1 cellular context compared by ENCODE assay signal in the genomic region with DNA sequence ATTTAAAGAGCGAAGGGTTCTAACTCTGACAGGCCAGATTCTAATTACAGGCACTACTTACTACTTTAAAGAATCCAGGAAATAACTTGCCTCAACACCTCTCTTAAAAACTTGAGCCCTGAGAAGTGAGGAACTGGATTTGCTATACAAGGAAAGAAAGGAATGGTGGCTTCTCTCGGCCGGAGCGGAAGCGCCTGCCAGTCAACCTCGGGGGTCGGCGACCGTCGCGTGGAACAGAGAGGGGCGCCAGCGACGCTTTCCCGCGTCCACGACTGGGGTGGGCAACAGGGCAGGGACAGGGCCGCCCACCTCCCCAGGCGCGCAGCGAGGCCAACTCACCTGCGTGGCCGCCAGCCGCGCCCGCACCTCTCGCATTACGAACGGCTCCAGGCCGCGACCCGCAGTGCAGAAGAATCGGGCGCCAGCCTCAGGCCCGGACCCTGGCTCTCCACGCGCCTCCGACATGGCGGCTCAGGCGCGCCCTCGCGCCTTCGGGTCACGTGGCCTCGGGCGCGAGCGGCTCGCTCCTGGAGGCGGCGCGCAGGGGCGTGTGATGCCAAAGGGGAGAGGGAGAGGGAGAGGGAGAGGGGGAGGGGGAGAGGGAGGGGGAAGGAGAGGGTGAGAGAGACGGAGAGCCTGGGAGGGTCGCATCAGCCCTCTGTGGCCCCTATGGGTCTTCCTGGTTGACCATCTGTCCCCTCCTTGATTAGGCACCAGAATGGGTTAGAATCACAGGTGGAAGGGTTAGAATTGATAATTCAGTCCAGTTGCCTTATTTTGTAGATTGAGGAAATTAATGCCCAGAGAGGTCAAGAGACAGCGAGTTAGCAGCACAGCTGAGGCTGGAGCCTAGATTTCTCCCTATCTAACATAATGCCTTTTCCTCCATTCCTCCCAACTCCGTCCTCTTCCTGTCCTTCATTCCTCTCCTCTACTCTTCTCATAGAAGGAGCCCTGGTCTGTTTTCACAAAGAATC.
A peak's percentile ranks its signal among the peaks of the same experiment; 100 is the strongest.
TF ChIP-seq lines count a peak whose summit lies in the region.

A gene with protein sequence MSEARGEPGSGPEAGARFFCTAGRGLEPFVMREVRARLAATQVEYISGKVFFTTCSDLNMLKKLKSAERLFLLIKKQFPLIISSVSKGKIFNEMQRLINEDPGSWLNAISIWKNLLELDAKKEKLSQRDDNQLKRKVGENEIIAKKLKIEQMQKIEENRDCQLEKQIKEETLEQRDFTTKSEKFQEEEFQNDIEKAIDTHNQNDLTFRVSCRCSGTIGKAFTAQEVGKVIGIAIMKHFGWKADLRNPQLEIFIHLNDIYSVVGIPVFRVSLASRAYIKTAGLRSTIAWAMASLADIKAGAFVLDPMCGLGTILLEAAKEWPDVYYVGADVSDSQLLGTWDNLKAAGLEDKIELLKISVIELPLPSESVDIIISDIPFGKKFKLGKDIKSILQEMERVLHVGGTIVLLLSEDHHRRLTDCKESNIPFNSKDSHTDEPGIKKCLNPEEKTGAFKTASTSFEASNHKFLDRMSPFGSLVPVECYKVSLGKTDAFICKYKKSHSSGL (minus strand): TSS at position 484 of the 977 bp plus-strand sequence. CDS start 19 bp downstream, at position 465.

TF ChIP-seq in HepG2, 621 proteins besides CTCF, POLR2A, EP300 and RAD21 (continued from another document and continues in another):
- TF ChIP-seq, protein P1, sequence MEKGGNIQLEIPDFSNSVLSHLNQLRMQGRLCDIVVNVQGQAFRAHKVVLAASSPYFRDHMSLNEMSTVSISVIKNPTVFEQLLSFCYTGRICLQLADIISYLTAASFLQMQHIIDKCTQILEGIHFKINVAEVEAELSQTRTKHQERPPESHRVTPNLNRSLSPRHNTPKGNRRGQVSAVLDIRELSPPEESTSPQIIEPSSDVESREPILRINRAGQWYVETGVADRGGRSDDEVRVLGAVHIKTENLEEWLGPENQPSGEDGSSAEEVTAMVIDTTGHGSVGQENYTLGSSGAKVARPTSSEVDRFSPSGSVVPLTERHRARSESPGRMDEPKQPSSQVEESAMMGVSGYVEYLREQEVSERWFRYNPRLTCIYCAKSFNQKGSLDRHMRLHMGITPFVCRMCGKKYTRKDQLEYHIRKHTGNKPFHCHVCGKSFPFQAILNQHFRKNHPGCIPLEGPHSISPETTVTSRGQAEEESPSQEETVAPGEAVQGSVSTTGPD (CRISPR knock-in tag; IDR thresholded peaks at IDR 0.05), result no peak
- TF ChIP-seq ZFP36L2 (CRISPR knock-in tag; IDR thresholded peaks at IDR 0.05) (peak; percentile 55; the same call in 1 of the 2 replicates), GATAD2A (CRISPR knock-in tag; IDR thresholded peaks at IDR 0.05) (peak; percentile 47; the same call in 1 of the 2 replicates), PTBP1 (IDR thresholded peaks at IDR 0.05; ENCODE audit: low read depth, low read length, poor library complexity, severe bottlenecking) (no peak), FOSL2 (CRISPR knock-in tag; IDR thresholded peaks at IDR 0.05) (peak; percentile 54), ZNF570 (CRISPR knock-in tag; IDR thresholded peaks at IDR 0.05; ENCODE audit: borderline replicate concordance) (peak; percentile 90; the same call in 1 of the 2 replicates), ZNF883 (CRISPR knock-in tag; IDR thresholded peaks at IDR 0.05; ENCODE audit: not compliant biosample characterization) (peak; percentile 100), RFX3 (CRISPR knock-in tag; IDR thresholded peaks at IDR 0.05) (no peak), ZBTB3 (CRISPR knock-in tag; IDR thresholded peaks at IDR 0.05; ENCODE audit: borderline replicate concordance, low read depth) (peak; percentile 55; the same call in 1 of the 2 replicates), SETDB1 (CRISPR knock-in tag; IDR thresholded peaks at IDR 0.05; ENCODE audit: borderline replicate concordance) (no peak), TBX2 (CRISPR knock-in tag; IDR thresholded peaks at IDR 0.05; ENCODE audit: borderline replicate concordance) (peak; percentile 88), ZIK1 (CRISPR knock-in tag; IDR thresholded peaks at IDR 0.05; ENCODE audit: borderline replicate concordance, low read depth) (peak; percentile 90; the same call in 1 of the 2 replicates), ZNF7 (CRISPR knock-in tag; IDR thresholded peaks at IDR 0.05) (no peak), KDM2A (CRISPR knock-in tag; IDR thresholded peaks at IDR 0.05; ENCODE audit: borderline replicate concordance, low read depth) (peak; percentile 93), AHR (CRISPR knock-in tag; IDR thresholded peaks at IDR 0.05) (peak; percentile 96), ZFP36L1 (CRISPR knock-in tag; IDR thresholded peaks at IDR 0.05) (0 out of 2 replicates have a peak, but pooled peaks have one; percentile 54), MTA3 (CRISPR knock-in tag; IDR thresholded peaks at IDR 0.05) (no peak), AGO2 (optimal IDR thresholded peaks at IDR 0.05; ENCODE audit: low read depth, low read length) (peak; percentile 78), MIER3 (CRISPR knock-in tag; IDR thresholded peaks at IDR 0.05; ENCODE audit: borderline replicate concordance) (no peak), HOXA7 (CRISPR knock-in tag; IDR thresholded peaks at IDR 0.05) (no peak), SMARCC2 (IDR thresholded peaks at IDR 0.05) (no peak), ERF (CRISPR knock-in tag; IDR thresholded peaks at IDR 0.05) (peak; percentile 92), ISL2 (CRISPR knock-in tag; IDR thresholded peaks at IDR 0.05) (peak; percentile 74), RCOR2 (CRISPR knock-in tag; IDR thresholded peaks at IDR 0.05) (peak; percentile 68; the same call in 1 of the 2 replicates), POGZ (CRISPR knock-in tag; IDR thresholded peaks at IDR 0.05) (no peak; the same call in none of the 2 replicates), NR2F2 (IDR thresholded peaks at IDR 0.05; ENCODE audit: borderline replicate concordance, low read depth) (no peak), IKZF1 (IDR thresholded peaks at IDR 0.05) (no peak)
- TF ChIP-seq, protein P2, sequence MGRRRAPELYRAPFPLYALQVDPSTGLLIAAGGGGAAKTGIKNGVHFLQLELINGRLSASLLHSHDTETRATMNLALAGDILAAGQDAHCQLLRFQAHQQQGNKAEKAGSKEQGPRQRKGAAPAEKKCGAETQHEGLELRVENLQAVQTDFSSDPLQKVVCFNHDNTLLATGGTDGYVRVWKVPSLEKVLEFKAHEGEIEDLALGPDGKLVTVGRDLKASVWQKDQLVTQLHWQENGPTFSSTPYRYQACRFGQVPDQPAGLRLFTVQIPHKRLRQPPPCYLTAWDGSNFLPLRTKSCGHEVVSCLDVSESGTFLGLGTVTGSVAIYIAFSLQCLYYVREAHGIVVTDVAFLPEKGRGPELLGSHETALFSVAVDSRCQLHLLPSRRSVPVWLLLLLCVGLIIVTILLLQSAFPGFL (CRISPR knock-in tag; IDR thresholded peaks at IDR 0.05), result 0 out of 2 replicates have a peak, but pooled peaks have one; percentile 31
- TF ChIP-seq, protein P3, sequence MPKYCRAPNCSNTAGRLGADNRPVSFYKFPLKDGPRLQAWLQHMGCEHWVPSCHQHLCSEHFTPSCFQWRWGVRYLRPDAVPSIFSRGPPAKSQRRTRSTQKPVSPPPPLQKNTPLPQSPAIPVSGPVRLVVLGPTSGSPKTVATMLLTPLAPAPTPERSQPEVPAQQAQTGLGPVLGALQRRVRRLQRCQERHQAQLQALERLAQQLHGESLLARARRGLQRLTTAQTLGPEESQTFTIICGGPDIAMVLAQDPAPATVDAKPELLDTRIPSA (CRISPR knock-in tag; IDR thresholded peaks at IDR 0.05; ENCODE audit: borderline replicate concordance), result 0 out of 2 replicates have a peak, but pooled peaks have one; percentile 54
- TF ChIP-seq, protein P4, sequence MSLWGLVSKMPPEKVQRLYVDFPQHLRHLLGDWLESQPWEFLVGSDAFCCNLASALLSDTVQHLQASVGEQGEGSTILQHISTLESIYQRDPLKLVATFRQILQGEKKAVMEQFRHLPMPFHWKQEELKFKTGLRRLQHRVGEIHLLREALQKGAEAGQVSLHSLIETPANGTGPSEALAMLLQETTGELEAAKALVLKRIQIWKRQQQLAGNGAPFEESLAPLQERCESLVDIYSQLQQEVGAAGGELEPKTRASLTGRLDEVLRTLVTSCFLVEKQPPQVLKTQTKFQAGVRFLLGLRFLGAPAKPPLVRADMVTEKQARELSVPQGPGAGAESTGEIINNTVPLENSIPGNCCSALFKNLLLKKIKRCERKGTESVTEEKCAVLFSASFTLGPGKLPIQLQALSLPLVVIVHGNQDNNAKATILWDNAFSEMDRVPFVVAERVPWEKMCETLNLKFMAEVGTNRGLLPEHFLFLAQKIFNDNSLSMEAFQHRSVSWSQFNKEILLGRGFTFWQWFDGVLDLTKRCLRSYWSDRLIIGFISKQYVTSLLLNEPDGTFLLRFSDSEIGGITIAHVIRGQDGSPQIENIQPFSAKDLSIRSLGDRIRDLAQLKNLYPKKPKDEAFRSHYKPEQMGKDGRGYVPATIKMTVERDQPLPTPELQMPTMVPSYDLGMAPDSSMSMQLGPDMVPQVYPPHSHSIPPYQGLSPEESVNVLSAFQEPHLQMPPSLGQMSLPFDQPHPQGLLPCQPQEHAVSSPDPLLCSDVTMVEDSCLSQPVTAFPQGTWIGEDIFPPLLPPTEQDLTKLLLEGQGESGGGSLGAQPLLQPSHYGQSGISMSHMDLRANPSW (CRISPR knock-in tag; IDR thresholded peaks at IDR 0.05; ENCODE audit: borderline replicate concordance), result no peak
- TF ChIP-seq, protein P5, sequence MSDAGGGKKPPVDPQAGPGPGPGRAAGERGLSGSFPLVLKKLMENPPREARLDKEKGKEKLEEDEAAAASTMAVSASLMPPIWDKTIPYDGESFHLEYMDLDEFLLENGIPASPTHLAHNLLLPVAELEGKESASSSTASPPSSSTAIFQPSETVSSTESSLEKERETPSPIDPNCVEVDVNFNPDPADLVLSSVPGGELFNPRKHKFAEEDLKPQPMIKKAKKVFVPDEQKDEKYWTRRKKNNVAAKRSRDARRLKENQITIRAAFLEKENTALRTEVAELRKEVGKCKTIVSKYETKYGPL (CRISPR knock-in tag; IDR thresholded peaks at IDR 0.05), result peak; percentile 45; the same call in 1 of the 2 replicates
- TF ChIP-seq, protein P6, sequence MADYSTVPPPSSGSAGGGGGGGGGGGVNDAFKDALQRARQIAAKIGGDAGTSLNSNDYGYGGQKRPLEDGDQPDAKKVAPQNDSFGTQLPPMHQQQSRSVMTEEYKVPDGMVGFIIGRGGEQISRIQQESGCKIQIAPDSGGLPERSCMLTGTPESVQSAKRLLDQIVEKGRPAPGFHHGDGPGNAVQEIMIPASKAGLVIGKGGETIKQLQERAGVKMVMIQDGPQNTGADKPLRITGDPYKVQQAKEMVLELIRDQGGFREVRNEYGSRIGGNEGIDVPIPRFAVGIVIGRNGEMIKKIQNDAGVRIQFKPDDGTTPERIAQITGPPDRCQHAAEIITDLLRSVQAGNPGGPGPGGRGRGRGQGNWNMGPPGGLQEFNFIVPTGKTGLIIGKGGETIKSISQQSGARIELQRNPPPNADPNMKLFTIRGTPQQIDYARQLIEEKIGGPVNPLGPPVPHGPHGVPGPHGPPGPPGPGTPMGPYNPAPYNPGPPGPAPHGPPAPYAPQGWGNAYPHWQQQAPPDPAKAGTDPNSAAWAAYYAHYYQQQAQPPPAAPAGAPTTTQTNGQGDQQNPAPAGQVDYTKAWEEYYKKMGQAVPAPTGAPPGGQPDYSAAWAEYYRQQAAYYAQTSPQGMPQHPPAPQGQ (CRISPR knock-in tag; IDR thresholded peaks at IDR 0.05; ENCODE audit: borderline replicate concordance), result no peak
- TF ChIP-seq, protein P7, sequence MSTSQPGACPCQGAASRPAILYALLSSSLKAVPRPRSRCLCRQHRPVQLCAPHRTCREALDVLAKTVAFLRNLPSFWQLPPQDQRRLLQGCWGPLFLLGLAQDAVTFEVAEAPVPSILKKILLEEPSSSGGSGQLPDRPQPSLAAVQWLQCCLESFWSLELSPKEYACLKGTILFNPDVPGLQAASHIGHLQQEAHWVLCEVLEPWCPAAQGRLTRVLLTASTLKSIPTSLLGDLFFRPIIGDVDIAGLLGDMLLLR (CRISPR knock-in tag; IDR thresholded peaks at IDR 0.05), result peak; percentile 98
- TF ChIP-seq, protein P8, sequence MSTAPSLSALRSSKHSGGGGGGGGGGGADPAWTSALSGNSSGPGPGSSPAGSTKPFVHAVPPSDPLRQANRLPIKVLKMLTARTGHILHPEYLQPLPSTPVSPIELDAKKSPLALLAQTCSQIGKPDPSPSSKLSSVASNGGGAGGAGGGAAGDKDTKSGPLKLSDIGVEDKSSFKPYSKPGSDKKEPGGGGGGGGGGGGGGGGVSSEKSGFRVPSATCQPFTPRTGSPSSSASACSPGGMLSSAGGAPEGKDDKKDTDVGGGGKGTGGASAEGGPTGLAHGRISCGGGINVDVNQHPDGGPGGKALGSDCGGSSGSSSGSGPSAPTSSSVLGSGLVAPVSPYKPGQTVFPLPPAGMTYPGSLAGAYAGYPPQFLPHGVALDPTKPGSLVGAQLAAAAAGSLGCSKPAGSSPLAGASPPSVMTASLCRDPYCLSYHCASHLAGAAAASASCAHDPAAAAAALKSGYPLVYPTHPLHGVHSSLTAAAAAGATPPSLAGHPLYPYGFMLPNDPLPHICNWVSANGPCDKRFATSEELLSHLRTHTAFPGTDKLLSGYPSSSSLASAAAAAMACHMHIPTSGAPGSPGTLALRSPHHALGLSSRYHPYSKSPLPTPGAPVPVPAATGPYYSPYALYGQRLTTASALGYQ (CRISPR knock-in tag; IDR thresholded peaks at IDR 0.05), result peak; percentile 91
- TF ChIP-seq, protein P9, sequence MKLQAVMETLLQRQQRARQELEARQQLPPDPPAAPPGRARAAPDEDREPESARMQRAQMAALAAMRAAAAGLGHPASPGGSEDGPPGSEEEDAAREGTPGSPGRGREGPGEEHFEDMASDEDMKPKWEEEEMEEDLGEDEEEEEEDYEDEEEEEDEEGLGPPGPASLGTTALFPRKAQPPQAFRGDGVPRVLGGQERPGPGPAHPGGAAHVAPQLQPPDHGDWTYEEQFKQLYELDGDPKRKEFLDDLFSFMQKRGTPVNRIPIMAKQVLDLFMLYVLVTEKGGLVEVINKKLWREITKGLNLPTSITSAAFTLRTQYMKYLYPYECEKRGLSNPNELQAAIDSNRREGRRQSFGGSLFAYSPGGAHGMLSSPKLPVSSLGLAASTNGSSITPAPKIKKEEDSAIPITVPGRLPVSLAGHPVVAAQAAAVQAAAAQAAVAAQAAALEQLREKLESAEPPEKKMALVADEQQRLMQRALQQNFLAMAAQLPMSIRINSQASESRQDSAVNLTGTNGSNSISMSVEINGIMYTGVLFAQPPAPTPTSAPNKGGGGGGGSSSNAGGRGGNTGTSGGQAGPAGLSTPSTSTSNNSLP (IDR thresholded peaks at IDR 0.05; ENCODE audit: low read depth, low read length), result no peak
- TF ChIP-seq, protein P10, sequence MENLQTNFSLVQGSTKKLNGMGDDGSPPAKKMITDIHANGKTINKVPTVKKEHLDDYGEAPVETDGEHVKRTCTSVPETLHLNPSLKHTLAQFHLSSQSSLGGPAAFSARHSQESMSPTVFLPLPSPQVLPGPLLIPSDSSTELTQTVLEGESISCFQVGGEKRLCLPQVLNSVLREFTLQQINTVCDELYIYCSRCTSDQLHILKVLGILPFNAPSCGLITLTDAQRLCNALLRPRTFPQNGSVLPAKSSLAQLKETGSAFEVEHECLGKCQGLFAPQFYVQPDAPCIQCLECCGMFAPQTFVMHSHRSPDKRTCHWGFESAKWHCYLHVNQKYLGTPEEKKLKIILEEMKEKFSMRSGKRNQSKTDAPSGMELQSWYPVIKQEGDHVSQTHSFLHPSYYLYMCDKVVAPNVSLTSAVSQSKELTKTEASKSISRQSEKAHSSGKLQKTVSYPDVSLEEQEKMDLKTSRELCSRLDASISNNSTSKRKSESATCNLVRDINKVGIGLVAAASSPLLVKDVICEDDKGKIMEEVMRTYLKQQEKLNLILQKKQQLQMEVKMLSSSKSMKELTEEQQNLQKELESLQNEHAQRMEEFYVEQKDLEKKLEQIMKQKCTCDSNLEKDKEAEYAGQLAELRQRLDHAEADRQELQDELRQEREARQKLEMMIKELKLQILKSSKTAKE (CRISPR knock-in tag; IDR thresholded peaks at IDR 0.05; ENCODE audit: borderline replicate concordance), result no peak
- TF ChIP-seq, protein P11, sequence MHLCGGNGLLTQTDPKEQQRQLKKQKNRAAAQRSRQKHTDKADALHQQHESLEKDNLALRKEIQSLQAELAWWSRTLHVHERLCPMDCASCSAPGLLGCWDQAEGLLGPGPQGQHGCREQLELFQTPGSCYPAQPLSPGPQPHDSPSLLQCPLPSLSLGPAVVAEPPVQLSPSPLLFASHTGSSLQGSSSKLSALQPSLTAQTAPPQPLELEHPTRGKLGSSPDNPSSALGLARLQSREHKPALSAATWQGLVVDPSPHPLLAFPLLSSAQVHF (CRISPR knock-in tag; IDR thresholded peaks at IDR 0.05), result no peak
